ENCODE assay signal across 14 cellular contexts in genomic region chr6:138719011-138719635, GRCh38. TPM values are rescaled to one million over a fixed set of nuclear protein-coding genes. Genes with fewer than 3 reads are reported as not detected.
DNase-seq lines count a peak whose midpoint lies in the region; TF ChIP-seq lines count a peak whose summit lies in the region.
"Had no signal": no experiment of that assay in that cellular context is flagged by ENCODE, and none has a peak within 500 bp of the region (broad histone marks: within the 10 kb centered on the region; RNA-seq: fewer than 3 reads in every experiment).

No MANE protein-coding gene starts in this region.

- TF ChIP-seq CTCF in cardiac fibroblast (IDR thresholded peaks at IDR 0.05; ENCODE audit: low read depth, low read length) (no peak), suprapubic skin (IDR thresholded peaks at IDR 0.05) (no peak), sigmoid colon (IDR thresholded peaks at IDR 0.05) (no peak)

- WGBS in suprapubic skin = 81% methylated on average over 3 of the region's 3 CpGs
- 72 to 86% methylated on average over 3 of the region's 3 CpGs for WGBS in sigmoid colon, 2 donors

- H3K9me3 ChIP-seq in suprapubic skin (no peaks in the 10 kb centered on the region), sigmoid colon (no peaks in the 10 kb centered on the region)
- H3K9me3 ChIP-seq: testis had no signal

- TF ChIP-seq POLR2A in suprapubic skin (IDR thresholded peaks at IDR 0.05) (no peak), sigmoid colon (IDR thresholded peaks at IDR 0.05) (no peak)

- TF ChIP-seq EP300 in suprapubic skin (IDR thresholded peaks at IDR 0.05) = no peak
- peak in 1 of 4 donors; percentile 26 for TF ChIP-seq EP300 in sigmoid colon (IDR thresholded peaks at IDR 0.05)

- peak overlapping the region; percentile 30 for H3K27ac ChIP-seq in layer of hippocampus (ENCODE audit: low read depth, low read length)
- peak overlapping the region; percentile 73 for H3K27ac ChIP-seq in suprapubic skin
- peak overlapping the region in 2 of 4 donors; percentile 33 to 61 for H3K27ac ChIP-seq in sigmoid colon

- peak; percentile 8 for DNase-seq in NOMO-1 treated with DMSO at 0.1 percent for 48 hours (lab: John Stamatoyannopoulos, UW; ENCODE audit: unreplicated experiment)
- no peak for DNase-seq in NOMO-1 treated with dmso at 0.1 percent for 144 hours (lab: John Stamatoyannopoulos, UW; ENCODE audit: unreplicated experiment)
- DNase-seq in cardiac fibroblast (ENCODE audit: low read depth in 2 of 2) = peak; percentile 14 to 32
- no peak for DNase-seq in suprapubic skin (ENCODE audit: low spot score in 2 of 2)
- DNase-seq in sigmoid colon = no peak
- DNase-seq in effector CD8-positive, alpha-beta T cell (lab: John Stamatoyannopoulos, UW) = no peak
- no peak for DNase-seq in T1000 (lab: John Stamatoyannopoulos, UW)
- DNase-seq: 8988T; activated CD4-positive, alpha-beta T cell treated with anti-CD3 and anti-CD28 coated beads, Interleukin-2, amount 50 U/mL, for 4 hours; activated naive CD4-positive, alpha-beta T cell; glutamatergic neuron; NCI-H2029; testis had no signal

- intact Hi-C loops in sigmoid colon (cut with DNase I) = no loop called here

- H3K4me3 ChIP-seq in cardiac fibroblast (replicated peaks in 1 of 2; ENCODE audit: low read depth in 2 of 2, low read length in 2 of 2) = no peak overlapping the region
- no peak overlapping the region for H3K4me3 ChIP-seq in suprapubic skin
- H3K4me3 ChIP-seq in sigmoid colon = no peak overlapping the region
- H3K4me3 ChIP-seq: testis had no signal

- H3K27me3 ChIP-seq in layer of hippocampus (ENCODE audit: control insufficient read depth, insufficient read depth, low read length) (no peaks in the 10 kb centered on the region), suprapubic skin (no peaks in the 10 kb centered on the region), sigmoid colon (no peaks in the 10 kb centered on the region)
- H3K27me3 ChIP-seq: testis had no signal

- H3K36me3 ChIP-seq in suprapubic skin = no peaks in the 10 kb centered on the region
- H3K36me3 ChIP-seq in sigmoid colon = no peaks in the 10 kb centered on the region

- H3K4me1 ChIP-seq in suprapubic skin (peaks cover 29% of the 10 kb centered on the region), sigmoid colon (peaks cover 0 to 12% (median 4%) of the 10 kb centered on the region in 4 donors)
- H3K4me1 ChIP-seq: testis had no signal

RNA-seq across cellular contexts. Expression of gene CCDC28A, which starts 54.4 kb away (rescaled TPM):
- total RNA-seq in suprapubic skin = 10 to 100 TPM in 3 of 4 donors, 1 to 10 TPM in 1; 7.9 to 15.6 (median 13.2) TPM
- 10 to 100 TPM; 17.4 to 33.1 (median 21.7) TPM for total RNA-seq in sigmoid colon
- 10 to 100 TPM; 26.5 to 49.5 (median 42.6) TPM for polyA plus RNA-seq in sigmoid colon

Comparison
In these comparisons a context has a peak if more than half of its experiments do, and no peak if none do; other contexts are left out.
1. DNase-seq: peak in NOMO-1 treated with DMSO at 0.1 percent for 48 hours (single experiment) and cardiac fibroblast (2 of 2); none in NOMO-1 treated with dmso at 0.1 percent for 144 hours (single experiment), suprapubic skin (0 of 2), sigmoid colon (single experiment), effector CD8-positive, alpha-beta T cell (single experiment) and T1000 (single experiment).